1 cellular context compared by ENCODE assay signal in the genomic region with DNA sequence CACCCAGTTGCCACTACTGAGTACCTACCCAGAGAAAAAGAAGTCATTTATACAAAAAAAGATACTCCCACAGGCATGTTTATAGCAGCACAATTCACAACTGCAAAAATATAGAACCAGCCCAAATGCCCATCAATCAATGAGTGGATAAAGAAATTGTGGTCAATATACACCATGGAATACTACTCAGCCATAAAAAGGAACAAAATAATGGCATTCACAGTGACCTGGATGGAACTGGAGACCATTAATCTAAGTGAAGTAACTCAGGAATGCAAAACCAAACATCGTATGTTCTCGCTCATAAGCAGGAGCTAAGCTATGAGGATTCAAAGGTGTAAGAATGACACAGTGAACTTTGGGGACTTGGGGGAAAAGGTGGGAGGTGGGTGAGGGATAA.
A peak's percentile ranks its signal among the peaks of the same experiment; 100 is the strongest.
TF ChIP-seq lines count a peak whose summit lies in the region.
"Not testable (repeated sequence)": the region's sequence is repeated elsewhere in the genome, so short reads cannot be mapped to it uniquely, and the experiment has no call there.

No MANE protein-coding gene starts in this region.

- H3K9me3 ChIP-seq in HEK293 (ENCODE audit: control insufficient read depth, insufficient read depth, low read depth, low read length): not testable (repeated sequence)

- H3K4me1 ChIP-seq in HEK293 (ENCODE audit: control insufficient read depth, insufficient read depth, low read length): peaks cover 24% of the 10 kb centered on the region

- POLR2A ChIA-PET in HEK293 (lab: Yijun Ruan, JAX): not testable (repeated sequence)

- TF ChIP-seq CTCF in HEK293 (tag by site-specific recombination; IDR thresholded peaks at IDR 0.05): not testable (repeated sequence)

- H3K36me3 ChIP-seq in HEK293 (ENCODE audit: control insufficient read depth in 2 of 2, insufficient read depth in 1 of 2, low read length in 2 of 2): not testable (repeated sequence)

- H3K27ac ChIP-seq in HEK293 (ENCODE audit: extremely low read depth, low read depth, low read length): not testable (repeated sequence)

- CTCF ChIA-PET in HEK293 (lab: Yijun Ruan, JAX): not testable (repeated sequence)

- not testable (repeated sequence) for H3K4me3 ChIP-seq in HEK293 (ENCODE audit: low read depth, low read length)

TF ChIP-seq in HEK293, 187 proteins besides CTCF, POLR2A, EP300 and RAD21:
- TF ChIP-seq, protein P1, sequence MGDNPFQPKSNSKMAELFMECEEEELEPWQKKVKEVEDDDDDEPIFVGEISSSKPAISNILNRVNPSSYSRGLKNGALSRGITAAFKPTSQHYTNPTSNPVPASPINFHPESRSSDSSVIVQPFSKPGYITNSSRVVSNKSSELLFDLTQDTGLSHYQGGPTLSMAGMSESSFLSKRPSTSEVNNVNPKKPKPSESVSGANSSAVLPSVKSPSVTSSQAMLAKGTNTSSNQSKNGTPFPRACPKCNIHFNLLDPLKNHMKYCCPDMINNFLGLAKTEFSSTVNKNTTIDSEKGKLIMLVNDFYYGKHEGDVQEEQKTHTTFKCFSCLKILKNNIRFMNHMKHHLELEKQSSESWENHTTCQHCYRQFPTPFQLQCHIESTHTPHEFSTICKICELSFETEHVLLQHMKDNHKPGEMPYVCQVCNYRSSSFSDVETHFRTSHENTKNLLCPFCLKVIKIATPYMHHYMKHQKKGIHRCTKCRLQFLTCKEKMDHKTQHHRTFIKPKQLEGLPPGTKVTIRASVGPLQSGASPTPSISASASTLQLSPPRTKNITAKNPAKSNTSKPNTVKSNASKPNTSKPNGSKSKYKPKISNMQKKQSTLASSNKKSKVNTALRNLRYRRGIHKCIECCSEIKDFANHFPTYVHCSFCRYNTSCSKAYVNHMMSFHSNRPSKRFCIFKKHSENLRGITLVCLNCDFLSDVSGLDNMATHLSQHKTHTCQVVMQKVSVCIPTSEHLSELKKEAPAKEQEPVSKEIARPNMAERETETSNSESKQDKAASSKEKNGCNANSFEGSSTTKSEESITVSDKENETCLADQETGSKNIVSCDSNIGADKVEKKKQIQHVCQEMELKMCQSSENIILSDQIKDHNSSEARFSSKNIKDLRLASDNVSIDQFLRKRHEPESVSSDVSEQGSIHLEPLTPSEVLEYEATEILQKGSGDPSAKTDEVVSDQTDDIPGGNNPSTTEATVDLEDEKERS (tag by site-specific recombination; IDR thresholded peaks at IDR 0.05): 0 out of 2 replicates have a peak, but pooled peaks have one; percentile 17
- TF ChIP-seq ZNF146 (tag by site-specific recombination; IDR thresholded peaks at IDR 0.05): peak; percentile 95
- TF ChIP-seq, protein P2, sequence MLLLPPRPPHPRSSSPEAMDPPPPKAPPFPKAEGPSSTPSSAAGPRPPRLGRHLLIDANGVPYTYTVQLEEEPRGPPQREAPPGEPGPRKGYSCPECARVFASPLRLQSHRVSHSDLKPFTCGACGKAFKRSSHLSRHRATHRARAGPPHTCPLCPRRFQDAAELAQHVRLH (tag by site-specific recombination; IDR thresholded peaks at IDR 0.05): 0 out of 2 replicates have a peak, but pooled peaks have one; percentile 9
TF ChIP-seq in HEK293: peak in this region for 3; not testable (repeated sequence) for 184.
